In genomic region chr3:190120161-190121060, GRCh38 we compare ENCODE assay signal across 8 cellular contexts. TPM values are rescaled to one million over a fixed set of nuclear protein-coding genes. Genes with fewer than 3 reads are reported as not detected.
DNase-seq lines count a peak whose midpoint lies in the region; ATAC-seq, FAIRE-seq and TF ChIP-seq lines count a peak whose summit lies in the region.

TSS of gene P3H2 (minus strand) at chr3:190120897. CDS start at chr3:190120731, 166 bp downstream.

- H3K4me3 ChIP-seq in ACC112 (ENCODE audit: low read depth, low read length) (peak within 1 kb of the TSS; percentile 82), upper lobe of left lung (peak within 1 kb of the TSS; percentile 11 to 75 (median 68))

- H3K4me1 ChIP-seq in ACC112 (ENCODE audit: control insufficient read depth, insufficient read depth, low read length, unreplicated experiment) (peaks cover 44% of the 10 kb centered on the region), upper lobe of left lung (peaks cover 11 to 21% (median 13%) of the 10 kb centered on the region in 4 donors)

- no peaks in the 10 kb centered on the region for H3K9me3 Mint-ChIP-seq in activated T-helper 17 cell treated with anti-CD3 and anti-CD28 coated beads, Interleukin-2, amount 50 U/mL, for 72 hours
- H3K9me3 Mint-ChIP-seq in natural killer cell: peaks cover 0 to 2% of the 10 kb centered on the region in 2 donors

- H3K27ac Mint-ChIP-seq in activated T-helper 17 cell treated with anti-CD3 and anti-CD28 coated beads, Interleukin-2, amount 50 U/mL, for 72 hours: no peak within 1 kb of the TSS
- H3K27ac Mint-ChIP-seq in natural killer cell: no peak within 1 kb of the TSS

- 2 to 3% methylated on average over 7 to 61 of the region's 105 CpGs for WGBS in upper lobe of left lung, 2 donors

- H3K79me2 ChIP-seq in ACC112 (ENCODE audit: control insufficient read depth, insufficient read depth, low read length, unreplicated experiment): peaks cover 33% of the 10 kb centered on the region

- peaks cover 8% of the 10 kb centered on the region for H3K4me1 Mint-ChIP-seq in activated T-helper 17 cell treated with anti-CD3 and anti-CD28 coated beads, Interleukin-2, amount 50 U/mL, for 72 hours
- H3K4me1 Mint-ChIP-seq in natural killer cell: peaks cover 4 to 8% of the 10 kb centered on the region in 2 donors

- no peak for FAIRE-seq in frontal cortex (lab: Jason Lieb, UNC)

- DNase-seq in NCI-H345 (lab: John Stamatoyannopoulos, UW) (peak; percentile 88), frontal cortex (ENCODE audit: low spot score in 2 of 2) (peak; percentile 71 to 73), natural killer cell (no peak), upper lobe of left lung (peak; percentile 88 to 93)

- H2AFZ ChIP-seq in ACC112 (ENCODE audit: low read length, unreplicated experiment): peak within 1 kb of the TSS; percentile 77

- TF ChIP-seq EP300 in upper lobe of left lung (IDR thresholded peaks at IDR 0.05): no peak

- intact Hi-C loops in natural killer cell (cut with micrococcal nuclease): no loop called here

- H3K27ac ChIP-seq in ACC112 (ENCODE audit: low read depth, low read length): peak within 1 kb of the TSS; percentile 11; the same call in 1 of the 2 replicates
- H3K27ac ChIP-seq in upper lobe of left lung: peak within 1 kb of the TSS; percentile 75 to 86 (median 80)

- TF ChIP-seq POLR2A in upper lobe of left lung (IDR thresholded peaks at IDR 0.05): peak in 2 of 4 donors; percentile 60 to 74

- H3K27me3 Mint-ChIP-seq in activated T-helper 17 cell treated with anti-CD3 and anti-CD28 coated beads, Interleukin-2, amount 50 U/mL, for 72 hours: peaks cover 41% of the 10 kb centered on the region
- H3K27me3 Mint-ChIP-seq in natural killer cell (ENCODE audit: low read depth in 2 of 2): peaks cover 16 to 30% of the 10 kb centered on the region in 2 donors

- ATAC-seq in GM18502 (IDR thresholded peaks at IDR 0.05; ENCODE audit: poor library complexity, unreplicated experiment) (peak; percentile 68), HG03064 (IDR thresholded peaks at IDR 0.05; ENCODE audit: low read depth, unreplicated experiment) (peak; percentile 49), natural killer cell (peak in 2 of 3 donors; percentile 21 to 25), upper lobe of left lung (ENCODE audit: low FRiP score in 2 of 2) (peak; percentile 95 to 96)
- peak; percentile 23 for ATAC-seq in activated T-helper 17 cell treated with anti-CD3 and anti-CD28 coated beads, Interleukin-2, amount 50 U/mL, for 72 hours (replicated peaks)

- peak within 1 kb of the TSS; percentile 67 for H3K4me3 Mint-ChIP-seq in activated T-helper 17 cell treated with anti-CD3 and anti-CD28 coated beads, Interleukin-2, amount 50 U/mL, for 72 hours
- H3K4me3 Mint-ChIP-seq in natural killer cell: peak within 1 kb of the TSS; percentile 29

- H3K9me3 ChIP-seq in upper lobe of left lung: no peaks in the 10 kb centered on the region

- TF ChIP-seq CTCF in natural killer cell (IDR thresholded peaks at IDR 0.05) (no peak), upper lobe of left lung (IDR thresholded peaks at IDR 0.05) (peak in 3 of 6 experiments; percentile 16 to 47 (median 37))

- no peaks in the 10 kb centered on the region for H3K36me3 ChIP-seq in ACC112 (ENCODE audit: insufficient read depth, low read length)
- H3K36me3 ChIP-seq in upper lobe of left lung: no peaks in the 10 kb centered on the region

- no peaks in the 10 kb centered on the region for H3K27me3 ChIP-seq in ACC112 (ENCODE audit: insufficient read depth, low read length)
- peaks cover 0 to 5% (median 4%) of the 10 kb centered on the region in 4 donors for H3K27me3 ChIP-seq in upper lobe of left lung

- peaks cover 8% of the 10 kb centered on the region for H3K36me3 Mint-ChIP-seq in activated T-helper 17 cell treated with anti-CD3 and anti-CD28 coated beads, Interleukin-2, amount 50 U/mL, for 72 hours (ENCODE audit: low read depth)
- peaks cover 10% of the 10 kb centered on the region for H3K36me3 Mint-ChIP-seq in natural killer cell

RNA-seq across cellular contexts. Expression of gene P3H2, which starts in this region (rescaled TPM):
- not detected for total RNA-seq in activated T-helper 17 cell treated with anti-CD3 and anti-CD28 coated beads, Interleukin-2, amount 50 U/mL, for 72 hours
- 2.4 TPM for total RNA-seq in frontal cortex
- 1 to 10 TPM in 1 of 3 donors, under 1 TPM in 2; 0.43 to 1.0 (median 0.64) TPM for total RNA-seq in natural killer cell
- 100 to 1,000 TPM in 1 of 6 donors, 10 to 100 TPM in 5; 42.2 to 114 (median 63.0) TPM for total RNA-seq in upper lobe of left lung

Comparison
In these comparisons a context has a peak if more than half of its experiments do, and no peak if none do; other contexts are left out.
1. RNA of gene P3H2 (total RNA-seq): 42.2 to 114 TPM in upper lobe of left lung; 2.4 TPM in frontal cortex (single experiment), 0.43 to 1.0 TPM in natural killer cell and not detected in activated T-helper 17 cell treated with anti-CD3 and anti-CD28 coated beads, Interleukin-2, amount 50 U/mL, for 72 hours; every median in the first group is over 10 times any median in the second.
2. Peak in ATAC-seq in activated T-helper 17 cell treated with anti-CD3 and anti-CD28 coated beads, Interleukin-2, amount 50 U/mL, for 72 hours; RNA of the gene not detected or under 1 TPM.
3. ATAC-seq: peak in every context shown above with its lines; median percentile 96 in upper lobe of left lung; 68 in GM18502; 49 in HG03064; 23 in activated T-helper 17 cell treated with anti-CD3 and anti-CD28 coated beads, Interleukin-2, amount 50 U/mL, for 72 hours; 23 in natural killer cell.